Comparison of ENCODE assay signal across 19 cellular contexts in genomic region chr2:240373289-240373885, GRCh38.
A peak's percentile ranks its signal among the peaks of the same experiment; 100 is the strongest.
DNase-seq lines count a peak whose midpoint lies in the region; ATAC-seq and TF ChIP-seq lines count a peak whose summit lies in the region.
"Had no signal": no experiment of that assay in that cellular context is flagged by ENCODE, and none has a peak within 500 bp of the region (broad histone marks: within the 10 kb centered on the region; RNA-seq: fewer than 3 reads in every experiment).

No MANE protein-coding gene starts in this region.

- H3K27me3 ChIP-seq in left ventricle myocardium inferior (ENCODE audit: low read depth) = no peaks in the 10 kb centered on the region
- H3K27me3 ChIP-seq in fibroblast of lung (ENCODE audit: control insufficient read depth, insufficient read depth, low read length) = no peaks in the 10 kb centered on the region
- no peaks in the 10 kb centered on the region for H3K27me3 ChIP-seq in sigmoid colon
- no peaks in the 10 kb centered on the region for H3K27me3 ChIP-seq in upper lobe of right lung
- H3K27me3 ChIP-seq: pancreas had no signal

- no peak overlapping the region for H3K4me3 ChIP-seq in left ventricle myocardium inferior
- H3K4me3 ChIP-seq in fibroblast of lung (replicated peaks in 1 of 4; ENCODE audit: control extremely low read depth in 1 of 4, insufficient read depth in 1 of 4, low read depth in 3 of 4, low read length in 4 of 4) = no peak overlapping the region
- no peak overlapping the region for H3K4me3 ChIP-seq in sigmoid colon
- H3K4me3 ChIP-seq in upper lobe of right lung = no peak overlapping the region
- H3K4me3 ChIP-seq: pancreas had no signal

- TF ChIP-seq POLR2A in sigmoid colon (IDR thresholded peaks at IDR 0.05) = no peak

- intact Hi-C loops in left ventricle myocardium inferior (cut with micrococcal nuclease) (no loop called here), left cardiac atrium (cut with DNase I) (loop anchor here in 1 of 2 donors (5.0 kb wide), 1 partner anchor 121 kb away; no protein-coding TSS in a partner anchor), sigmoid colon (cut with DNase I) (loop anchor here (5.0 kb wide), 2 partner anchors 64 to 121 kb away; partner anchors contain the start of gene GPC1), upper lobe of right lung (cut with DNase I) (no loop called here)

- no peaks in the 10 kb centered on the region for H3K9me3 ChIP-seq in left ventricle myocardium inferior (replicated peaks)
- H3K9me3 ChIP-seq in fibroblast of lung (ENCODE audit: control insufficient read depth, insufficient read depth, low read depth, low read length) = no peaks in the 10 kb centered on the region
- H3K9me3 ChIP-seq in sigmoid colon = no peaks in the 10 kb centered on the region
- no peaks in the 10 kb centered on the region for H3K9me3 ChIP-seq in upper lobe of right lung
- H3K9me3 ChIP-seq: pancreas had no signal

- no peak for TF ChIP-seq EP300 in sigmoid colon (IDR thresholded peaks at IDR 0.05)

- H3K4me2 ChIP-seq in fibroblast of lung (ENCODE audit: extremely low read depth, insufficient read depth, low read length) = no peak overlapping the region

- ATAC-seq in left cardiac atrium (no peak), upper lobe of right lung (no peak), GM18861 (IDR thresholded peaks at IDR 0.05; ENCODE audit: unreplicated experiment) (no peak)
- ATAC-seq: activated T-helper 17 cell treated with anti-CD3 and anti-CD28 coated beads, Interleukin-2, amount 50 U/mL, for 72 hours; natural killer cell had no signal

- peak overlapping the region; percentile 85 for H3K27ac ChIP-seq in left ventricle myocardium inferior (replicated peaks)
- peak overlapping the region; percentile 95 for H3K27ac ChIP-seq in fibroblast of lung (ENCODE audit: insufficient read depth, low read length)
- H3K27ac ChIP-seq in sigmoid colon = peak overlapping the region; percentile 74 to 87 (median 76)
- H3K27ac ChIP-seq in upper lobe of right lung = peak overlapping the region; percentile 65
- no peak overlapping the region for H3K27ac ChIP-seq in caudate nucleus (ENCODE audit: low read depth, low read length)
- H3K27ac ChIP-seq: C4-2B had no signal

- H3K4me1 ChIP-seq in left ventricle myocardium inferior (peaks cover 58% of the 10 kb centered on the region), fibroblast of lung (ENCODE audit: control insufficient read depth, extremely low read depth, insufficient read depth, low read length) (peaks cover 41% of the 10 kb centered on the region), sigmoid colon (peaks cover 0 to 64% (median 43%) of the 10 kb centered on the region in 4 donors), upper lobe of right lung (peaks cover 12% of the 10 kb centered on the region)

- no peaks in the 10 kb centered on the region for H3K79me2 ChIP-seq in fibroblast of lung (ENCODE audit: control insufficient read depth, insufficient read depth, low read length)

- H2AFZ ChIP-seq in fibroblast of lung (ENCODE audit: low read length) = no peak overlapping the region

- DNase-seq in left ventricle myocardium inferior (no peak), left cardiac atrium (no peak), fibroblast of lung (ENCODE audit: low read depth in 2 of 2) (no peak), sigmoid colon (no peak), upper lobe of right lung (no peak), NCI-H2171 (lab: John Stamatoyannopoulos, UW) (no peak), caudate nucleus (lab: John Stamatoyannopoulos, UW) (no peak)
- DNase-seq: activated CD4-positive, alpha-beta T cell treated with anti-CD3 and anti-CD28 coated beads, Interleukin-2, amount 10 ng/mL, durations not matched to agents 7 days and 5 days; cortex of kidney; hypothalamus; natural killer cell; NCI-H1417; NCI-H69; stimulated activated CD4-positive, alpha-beta T cell treated with anti-CD3 and anti-CD28 coated beads, Interleukin-4, amount 100 ng/mL, for 1 hour; stimulated activated naive CD8-positive, alpha-beta T cell treated with anti-CD3 and anti-CD28 coated beads, Interleukin-15, amount 100 ng/mL, for 72 hours had no signal

- H3K9ac ChIP-seq in fibroblast of lung (ENCODE audit: insufficient read depth, low read length) = peak overlapping the region; percentile 55

- TF ChIP-seq CTCF in left ventricle myocardium inferior (IDR thresholded peaks at IDR 0.05; ENCODE audit: borderline replicate concordance) = no peak
- TF ChIP-seq CTCF in fibroblast of lung (conservative IDR thresholded peaks at IDR 0.05 in 1 of 2, IDR thresholded peaks at IDR 0.05 in 1 of 2; ENCODE audit: low read depth in 1 of 2, low read length in 2 of 2) = no peak
- TF ChIP-seq CTCF in sigmoid colon (IDR thresholded peaks at IDR 0.05) = no peak
- no peak for TF ChIP-seq CTCF in upper lobe of right lung (IDR thresholded peaks at IDR 0.05)

- no peaks in the 10 kb centered on the region for H4K20me1 ChIP-seq in fibroblast of lung (ENCODE audit: control insufficient read depth, extremely low read depth, insufficient read depth, low read length)

- H3K36me3 ChIP-seq in left ventricle myocardium inferior (no peaks in the 10 kb centered on the region), fibroblast of lung (ENCODE audit: control insufficient read depth, insufficient read depth, low read length) (no peaks in the 10 kb centered on the region), sigmoid colon (no peaks in the 10 kb centered on the region), upper lobe of right lung (no peaks in the 10 kb centered on the region)
- H3K36me3 ChIP-seq: pancreas had no signal

- WGBS in sigmoid colon, 2 donors = 88 to 91% methylated on average over 20 of the region's 20 CpGs
